ENCODE assay signal across 11 cellular contexts in the genomic region with DNA sequence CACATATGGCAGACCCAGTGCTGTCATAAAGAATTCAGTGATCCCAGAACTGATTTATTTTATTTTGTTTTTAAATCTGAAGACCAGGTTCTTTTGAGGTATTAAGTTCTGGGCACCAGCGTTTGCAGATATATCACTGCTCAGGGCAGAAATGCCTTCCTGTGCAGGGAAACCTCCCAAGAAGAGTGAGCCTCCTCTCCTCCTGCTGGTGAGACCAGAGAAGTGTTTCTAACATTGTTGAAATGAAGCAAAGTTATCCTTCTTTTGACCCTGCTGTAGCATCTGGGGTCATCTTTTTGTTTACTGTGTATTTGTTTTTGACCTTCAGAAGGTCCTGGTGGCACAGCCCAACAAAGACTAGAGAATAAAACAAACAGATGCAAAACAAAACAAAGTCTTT.
A peak's percentile ranks its signal among the peaks of the same experiment; 100 is the strongest.
DNase-seq lines count a peak whose midpoint lies in the region; ATAC-seq and TF ChIP-seq lines count a peak whose summit lies in the region.
"Had no signal": no experiment of that assay in that cellular context is flagged by ENCODE, and none has a peak within 500 bp of the region (broad histone marks: within the 10 kb centered on the region; RNA-seq: fewer than 3 reads in every experiment).

No MANE protein-coding gene starts in this region.

- H4K20me1 ChIP-seq in hepatocyte (ENCODE audit: insufficient read depth, poor library complexity, severe bottlenecking): no peaks in the 10 kb centered on the region

- no peaks in the 10 kb centered on the region for H3K27me3 ChIP-seq in SJCRH30
- peaks cover 3% of the 10 kb centered on the region for H3K27me3 ChIP-seq in hepatocyte

- WGBS in hepatocyte (ENCODE audit: low lambda C conversion rate, missing lambda C conversion rate): 53% methylated on average over 1 of the region's 1 CpG

- H3K4me1 Mint-ChIP-seq in activated CD4-positive, alpha-beta memory T cell treated with anti-CD3 and anti-CD28 coated beads, Interleukin-2, amount 10 ng/mL, durations not matched to agents 7 days and 5 days: no peaks in the 10 kb centered on the region
- H3K4me1 Mint-ChIP-seq: IgD-negative memory B cell had no signal

- in situ Hi-C loops in ACHN (cut with HindIII; ENCODE audit: low pct_ligation_motif_present, low pct_unique_long_range_greater_than_20kb, low sequenced_read_pairs): no loop called here

- no peaks in the 10 kb centered on the region for H3K4me1 ChIP-seq in SJCRH30
- no peaks in the 10 kb centered on the region for H3K4me1 ChIP-seq in hepatocyte (ENCODE audit: insufficient read depth)
- H3K4me1 ChIP-seq: Caco-2 had no signal

- H3K27ac Mint-ChIP-seq in activated CD4-positive, alpha-beta memory T cell treated with anti-CD3 and anti-CD28 coated beads, Interleukin-2, amount 10 ng/mL, durations not matched to agents 7 days and 5 days: no peak overlapping the region
- H3K27ac Mint-ChIP-seq: IgD-negative memory B cell had no signal

- no peaks in the 10 kb centered on the region for H3K9me2 ChIP-seq in hepatocyte (replicated peaks; ENCODE audit: insufficient read depth)

- H3K9me3 ChIP-seq in SJCRH30 (replicated peaks) (no peaks in the 10 kb centered on the region), hepatocyte (ENCODE audit: low read depth) (no peaks in the 10 kb centered on the region)
- H3K9me3 ChIP-seq: Caco-2 had no signal

- CTCF ChIA-PET in activated CD4-positive, alpha-beta memory T cell treated with anti-CD3 and anti-CD28 coated beads, Interleukin-2, amount 10 ng/mL, durations not matched to agents 7 days and 5 days (lab: Charles Lee): interaction anchor here (1.2 kb wide), 1 partner anchor 150 kb away, joined by 3 read pairs; no protein-coding TSS in a partner anchor

- no peaks in the 10 kb centered on the region for H3K79me2 ChIP-seq in hepatocyte

- no peaks in the 10 kb centered on the region for H3K36me3 Mint-ChIP-seq in activated CD4-positive, alpha-beta memory T cell treated with anti-CD3 and anti-CD28 coated beads, Interleukin-2, amount 10 ng/mL, durations not matched to agents 7 days and 5 days (ENCODE audit: low read depth)
- H3K36me3 Mint-ChIP-seq: IgD-negative memory B cell had no signal

- H3K27ac ChIP-seq in SJCRH30: no peak overlapping the region
- no peak overlapping the region for H3K27ac ChIP-seq in hepatocyte

- POLR2A ChIA-PET in activated CD4-positive, alpha-beta memory T cell treated with anti-CD3 and anti-CD28 coated beads, Interleukin-2, amount 10 ng/mL, durations not matched to agents 7 days and 5 days (lab: Charles Lee): no interaction called here

- no peak overlapping the region for H3K4me3 Mint-ChIP-seq in activated CD4-positive, alpha-beta memory T cell treated with anti-CD3 and anti-CD28 coated beads, Interleukin-2, amount 10 ng/mL, durations not matched to agents 7 days and 5 days
- H3K4me3 Mint-ChIP-seq: IgD-negative memory B cell had no signal

- peaks cover 3% of the 10 kb centered on the region for H3K9me3 Mint-ChIP-seq in activated CD4-positive, alpha-beta memory T cell treated with anti-CD3 and anti-CD28 coated beads, Interleukin-2, amount 10 ng/mL, durations not matched to agents 7 days and 5 days

- DNase-seq in ACHN (peak; percentile 40), GM20000 (ENCODE audit: low spot score) (peak; percentile 16), SJCRH30 (peak; percentile 2 to 11), hepatocyte (ENCODE audit: low spot score) (peak; percentile 45), activated T-cell treated with anti-CD3 and anti-CD28 coated beads for 4 hours (no peak), HPDE6-E6E7 (ENCODE audit: extremely low spot score) (no peak)
- DNase-seq in activated CD4-positive, alpha-beta memory T cell treated with anti-CD3 and anti-CD28 coated beads, Interleukin-2, amount 10 ng/mL, durations not matched to agents 7 days and 5 days: no peak
- DNase-seq: Caco-2, T-helper 1 cell had no signal

- no peak overlapping the region for H2AFZ ChIP-seq in hepatocyte

- ATAC-seq in GM21786 (IDR thresholded peaks at IDR 0.05; ENCODE audit: unreplicated experiment): no peak

- H3K36me3 ChIP-seq in SJCRH30: no peaks in the 10 kb centered on the region
- H3K36me3 ChIP-seq in hepatocyte (replicated peaks; ENCODE audit: insufficient read depth, low read depth): no peaks in the 10 kb centered on the region

- TF ChIP-seq CTCF in GM20000 (IDR thresholded peaks at IDR 0.05; ENCODE audit: extremely low read depth, missing control alignments) (no peak), hepatocyte (IDR thresholded peaks at IDR 0.05; ENCODE audit: poor library complexity) (peak; percentile 38)

- H3K4me2 ChIP-seq in hepatocyte: no peak overlapping the region

- H3K4me3 ChIP-seq in SJCRH30 (no peak overlapping the region), hepatocyte (no peak overlapping the region)

- H3K27me3 Mint-ChIP-seq in activated CD4-positive, alpha-beta memory T cell treated with anti-CD3 and anti-CD28 coated beads, Interleukin-2, amount 10 ng/mL, durations not matched to agents 7 days and 5 days: no peaks in the 10 kb centered on the region

Comparison
In these comparisons a context has a peak if more than half of its experiments do, and no peak if none do; other contexts are left out.
1. DNase-seq: peak in ACHN (single experiment), GM20000 (single experiment), SJCRH30 (2 of 2) and hepatocyte (single experiment); none in activated T-cell treated with anti-CD3 and anti-CD28 coated beads for 4 hours (single experiment), activated CD4-positive, alpha-beta memory T cell treated with anti-CD3 and anti-CD28 coated beads, Interleukin-2, amount 10 ng/mL, durations not matched to agents 7 days and 5 days (single experiment) and HPDE6-E6E7 (single experiment).